8 cellular contexts compared by ENCODE assay signal in genomic region chr10:103197177-103197576, GRCh38. TPM values are rescaled to one million over a fixed set of nuclear protein-coding genes. Genes with fewer than 3 reads are reported as not detected.
DNase-seq lines count a peak whose midpoint lies in the region; ATAC-seq and TF ChIP-seq lines count a peak whose summit lies in the region.

No MANE protein-coding gene starts in this region.

- H3K36me3 ChIP-seq in adrenal gland (replicated peaks in 1 of 2) (no peaks in the 10 kb centered on the region), suprapubic skin (no peaks in the 10 kb centered on the region)

- H3K27ac ChIP-seq in adrenal gland (peak overlapping the region; percentile 45 to 80 (median 76)), suprapubic skin (peak overlapping the region; percentile 24)

- H3K27me3 ChIP-seq in adrenal gland (no peaks in the 10 kb centered on the region), suprapubic skin (no peaks in the 10 kb centered on the region)

- TF ChIP-seq POLR2A in adrenal gland (IDR thresholded peaks at IDR 0.05) (peak in 1 of 2 donors; percentile 83), suprapubic skin (IDR thresholded peaks at IDR 0.05) (no peak)

- TF ChIP-seq RAD21 in Ishikawa (IDR thresholded peaks at IDR 0.05; ENCODE audit: low read depth), result no peak

- no peak for TF ChIP-seq EP300 in Ishikawa (IDR thresholded peaks at IDR 0.05; ENCODE audit: borderline replicate concordance)
- TF ChIP-seq EP300 in suprapubic skin (IDR thresholded peaks at IDR 0.05), result no peak

- no peak for TF ChIP-seq CTCF in adrenal gland (IDR thresholded peaks at IDR 0.05)
- no peak for TF ChIP-seq CTCF in suprapubic skin (IDR thresholded peaks at IDR 0.05)

- no peak for ATAC-seq in HG02938 (IDR thresholded peaks at IDR 0.05; ENCODE audit: unreplicated experiment)

- H3K4me3 ChIP-seq in adrenal gland (peak overlapping the region in 1 of 4 donors; percentile 15), suprapubic skin (no peak overlapping the region)

- DNase-seq in AG08396 (ENCODE audit: low spot score) (peak; percentile 77), adrenal gland (peak; percentile 81 to 93 (median 90)), islet precursor cell (peak; percentile 57), suprapubic skin (ENCODE audit: low spot score in 2 of 2) (peak in 1 of 2 donors; percentile 72), NCI-H128 (lab: John Stamatoyannopoulos, UW; ENCODE audit: unreplicated experiment) (no peak)
- DNase-seq in activated naive CD4-positive, alpha-beta T cell treated with Interleukin-2 at 50 U/mL for 16 hours, result no peak

- H3K9me3 ChIP-seq in adrenal gland (replicated peaks in 1 of 3) (no peaks in the 10 kb centered on the region), suprapubic skin (no peaks in the 10 kb centered on the region)

- WGBS in adrenal gland, 4 donors, result 42 to 46% (median 44%) methylated on average over 3 of the region's 3 CpGs
- WGBS in suprapubic skin, result 67% methylated on average over 3 of the region's 3 CpGs

- intact Hi-C loops in adrenal gland (cut with DNase I), result loop anchor here in 1 of 2 donors (10.0 kb wide), 1 partner anchor 82 kb away; no protein-coding TSS in a partner anchor

- H3K4me1 ChIP-seq in adrenal gland (replicated peaks in 1 of 2) (peaks cover 31 to 36% of the 10 kb centered on the region in 2 donors), suprapubic skin (peaks cover 18% of the 10 kb centered on the region)

TF ChIP-seq in Ishikawa, 13 proteins besides CTCF, POLR2A, EP300 and RAD21:
- no peak for TF ChIP-seq CEBPB (IDR thresholded peaks at IDR 0.05)
- TF ChIP-seq CREB1 (IDR thresholded peaks at IDR 0.05; ENCODE audit: low read depth), result no peak
- peak; percentile 65 for TF ChIP-seq USF1 (IDR thresholded peaks at IDR 0.05)
- no peak for TF ChIP-seq YY1 (IDR thresholded peaks at IDR 0.05; ENCODE audit: low read depth)

RNA-seq across cellular contexts. Expression of gene NT5C2, which starts 4.1 kb away (rescaled TPM):
- total RNA-seq in adrenal gland (100 to 1,000 TPM in 1 of 8 donors, 10 to 100 TPM in 7; 23.2 to 101 (median 71.6) TPM), suprapubic skin (10 to 100 TPM; 28.4 to 51.5 (median 33.2) TPM)
- 10 to 100 TPM; 32.9 to 92.5 (median 33.2) TPM for polyA plus RNA-seq in adrenal gland

RNA-seq across cellular contexts. Expression of gene RPEL1, which starts 48.5 kb away (rescaled TPM):
- not detected for total RNA-seq in adrenal gland
- under 1 TPM in 1 of 3 donors, not detected in 2; 0.09 TPM for polyA plus RNA-seq in adrenal gland
- total RNA-seq in suprapubic skin, result not detected

Comparison
In these comparisons a context has a peak if more than half of its experiments do, and no peak if none do; other contexts are left out.
1. DNase-seq: peak in AG08396 (single experiment), adrenal gland (7 of 7) and islet precursor cell (single experiment); none in activated naive CD4-positive, alpha-beta T cell treated with Interleukin-2 at 50 U/mL for 16 hours (single experiment) and NCI-H128 (single experiment).